ENCODE assay signal across 20 cellular contexts in the genomic region with DNA sequence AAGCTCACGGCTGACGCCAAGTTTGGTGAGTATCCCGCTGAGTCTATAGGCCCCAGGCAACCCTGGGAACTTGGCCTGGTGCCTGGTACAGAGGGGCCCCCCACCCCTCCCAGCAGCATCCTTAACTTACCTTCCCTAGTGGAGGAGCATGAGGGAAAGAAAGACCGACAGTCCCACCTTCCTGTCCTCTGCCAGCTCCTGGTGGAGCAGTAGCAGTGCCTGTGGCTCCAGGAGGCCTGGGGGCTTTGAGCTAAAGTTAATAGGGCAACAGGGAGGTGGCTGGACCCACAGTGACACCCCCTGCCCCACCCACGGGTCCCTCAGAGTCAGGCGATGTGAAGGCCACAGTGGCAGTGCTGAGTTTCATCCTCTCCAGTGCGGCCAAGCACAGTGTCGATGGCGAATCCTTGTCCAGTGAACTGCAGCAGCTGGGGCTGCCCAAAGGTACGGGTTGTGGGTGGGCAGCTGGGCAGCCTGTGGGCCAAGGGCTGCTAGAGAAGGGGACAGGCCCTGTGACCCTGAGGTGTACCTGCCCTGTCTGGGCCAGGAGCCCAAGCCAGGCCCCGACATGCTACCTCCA. TPM values are rescaled to one million over a fixed set of nuclear protein-coding genes. Genes with fewer than 3 reads are reported as not detected.
DNase-seq lines count a peak whose midpoint lies in the region; ATAC-seq, FAIRE-seq and TF ChIP-seq lines count a peak whose summit lies in the region.
"Had no signal": no experiment of that assay in that cellular context is flagged by ENCODE, and none has a peak within 500 bp of the region (broad histone marks: within the 10 kb centered on the region; RNA-seq: fewer than 3 reads in every experiment).

No MANE protein-coding gene starts in this region.

- no peak overlapping the region for H3K4me2 ChIP-seq in K562 (ENCODE audit: insufficient read depth, low read length)

- no peak overlapping the region for H3K27ac ChIP-seq in K562 (ENCODE audit: extremely low read depth, low read depth, low read length)
- H3K27ac ChIP-seq: C4-2B had no signal

- H2AFZ ChIP-seq in K562 (ENCODE audit: low read depth, low read length) = no peak overlapping the region

- intact Hi-C loops in K562 (cut with micrococcal nuclease) = no loop called here

- in situ Hi-C loops in K562 (cut with MboI) = no loop called here

- peaks cover 3% of the 10 kb centered on the region for H3K36me3 Mint-ChIP-seq in activated naive CD8-positive, alpha-beta T cell
- H3K36me3 Mint-ChIP-seq in activated naive CD8-positive, alpha-beta T cell treated with anti-CD3 and anti-CD28 coated beads for 36 hours = peaks cover 7% of the 10 kb centered on the region
- H3K36me3 Mint-ChIP-seq in neural crest cell (ENCODE audit: low read depth) = no peaks in the 10 kb centered on the region

- no peaks in the 10 kb centered on the region; the same call in 1 of the 2 replicates for H4K20me1 ChIP-seq in K562 (replicated peaks; ENCODE audit: control insufficient read depth, insufficient read depth, low read length)

- peaks cover 19% of the 10 kb centered on the region for H3K4me1 Mint-ChIP-seq in activated naive CD8-positive, alpha-beta T cell (ENCODE audit: low read depth)
- peaks cover 14% of the 10 kb centered on the region for H3K4me1 Mint-ChIP-seq in activated naive CD8-positive, alpha-beta T cell treated with anti-CD3 and anti-CD28 coated beads for 36 hours
- peaks cover 19% of the 10 kb centered on the region for H3K4me1 Mint-ChIP-seq in neural crest cell

- TF ChIP-seq CTCF in K562 (IDR thresholded peaks at IDR 0.05 in 2 of 3, conservative IDR thresholded peaks at IDR 0.05 in 1 of 3; ENCODE audit: insufficient read depth in 2 of 3, low read depth in 1 of 3, low read length in 3 of 3) (no peak), neural crest cell (conservative IDR thresholded peaks at IDR 0.05) (no peak)

- FAIRE-seq in K562 (lab: Jason Lieb, UNC) = no peak
- FAIRE-seq: A204.1, D721Med, GM19239, H1 had no signal

- peaks cover 10 to 14% of the 10 kb centered on the region in 2 experiments; a peak in 4 of 5 replicates for H3K4me1 ChIP-seq in K562 (replicated peaks in 1 of 2; ENCODE audit: control insufficient read depth in 2 of 2, insufficient read depth in 2 of 2, low read length in 2 of 2)
- H3K4me1 ChIP-seq: BE2C had no signal

- H3K27me3 Mint-ChIP-seq in activated naive CD8-positive, alpha-beta T cell = no peaks in the 10 kb centered on the region
- H3K27me3 Mint-ChIP-seq in activated naive CD8-positive, alpha-beta T cell treated with anti-CD3 and anti-CD28 coated beads for 36 hours = no peaks in the 10 kb centered on the region
- peaks cover 5% of the 10 kb centered on the region for H3K27me3 Mint-ChIP-seq in neural crest cell (ENCODE audit: low read depth)

- H3K9me1 ChIP-seq in K562 (ENCODE audit: control insufficient read depth, insufficient read depth, low read length) = no peaks in the 10 kb centered on the region

- POLR2A ChIA-PET in K562 (lab: Yijun Ruan, JAX) = interaction anchor here (0.7 to 1.6 kb wide), 2 partner anchors 14 to 24 kb away, joined by 3 to 4 read pairs; no protein-coding TSS in a partner anchor

- ATAC-seq in K562 (no peak), HG02642 (IDR thresholded peaks at IDR 0.05; ENCODE audit: poor library complexity, unreplicated experiment) (no peak)
- ATAC-seq: CD8-positive, alpha-beta T cell had no signal

- H3K9me3 ChIP-seq in K562 (replicated peaks; ENCODE audit: control insufficient read depth, insufficient read depth, low read depth, low read length) = no peaks in the 10 kb centered on the region
- H3K9me3 ChIP-seq: BE2C, HAP-1 had no signal

- TF ChIP-seq POLR2A in K562 (conservative IDR thresholded peaks at IDR 0.05) = no peak

- no peak for TF ChIP-seq RAD21 in K562 (CRISPR knock-in tag; conservative IDR thresholded peaks at IDR 0.05 in 1 of 2, IDR thresholded peaks at IDR 0.05 in 1 of 2)

- peaks cover 11% of the 10 kb centered on the region for H3K79me2 ChIP-seq in K562 (ENCODE audit: control insufficient read depth, insufficient read depth, low read length)

- H3K27ac Mint-ChIP-seq in activated naive CD8-positive, alpha-beta T cell = peak overlapping the region; percentile 10
- H3K27ac Mint-ChIP-seq in activated naive CD8-positive, alpha-beta T cell treated with anti-CD3 and anti-CD28 coated beads for 36 hours = no peak overlapping the region
- peak overlapping the region; percentile 57 for H3K27ac Mint-ChIP-seq in neural crest cell (ENCODE audit: unreplicated experiment)
- H3K27ac Mint-ChIP-seq: CD8-positive, alpha-beta T cell had no signal

- H3K36me3 ChIP-seq in K562 (ENCODE audit: control insufficient read depth, insufficient read depth, low read length) = peaks cover 27% of the 10 kb centered on the region; the same call in 2 of the 3 replicates
- H3K36me3 ChIP-seq: BE2C had no signal

- H3K4me3 ChIP-seq in K562 = no peak overlapping the region
- H3K4me3 ChIP-seq: HAP-1 had no signal

- no peak for TF ChIP-seq EP300 in K562 (IDR thresholded peaks at IDR 0.05; ENCODE audit: low read length)

- no peaks in the 10 kb centered on the region for H3K27me3 ChIP-seq in K562 (ENCODE audit: control insufficient read depth in 2 of 2, insufficient read depth in 2 of 2, low read length in 2 of 2)
- H3K27me3 ChIP-seq: BE2C had no signal

- no TSS peak for BruUV-seq in K562 (replicated peaks; lab: Mats Ljungman, UMichigan)

- CTCF ChIA-PET in K562 (lab: Yijun Ruan, JAX; ENCODE audit: low intra/inter-chr PET ratio) = no interaction called here

- 0 out of 4 replicates have a peak overlapping the region, but pooled peaks of 1 of the 2 experiments have one; percentile 5 for H3K9ac ChIP-seq in K562 (ENCODE audit: insufficient read depth in 1 of 2, low read depth in 2 of 2, low read length in 2 of 2)

- WGBS in K562 (ENCODE audit: insufficient coverage, low coverage, missing lambda C conversion rate) = 90% methylated on average over 9 of the region's 11 CpGs

- DNase-seq in activated naive CD8-positive, alpha-beta T cell treated with anti-CD3 and anti-CD28 coated beads for 36 hours = no peak
- DNase-seq in K562 (ENCODE audit: extremely low read depth in 1 of 4, low spot score in 3 of 4) = no peak
- no peak for DNase-seq in neural crest cell (ENCODE audit: low read depth, low spot score)
- no peak for DNase-seq in OCI-M1 (lab: John Stamatoyannopoulos, UW)
- no peak for DNase-seq in stimulated activated CD4-positive, alpha-beta T cell treated with anti-CD3 and anti-CD28 coated beads, Interleukin-12 subunit alpha, Interleukin-12 subunit beta, amount 100 ng/mL, for 4 hours
- DNase-seq: BE2C; CD8-positive, alpha-beta T cell; COR-L47; DMS153; DMS79 treated with DMSO at 0.1 percent for 48 hours; GDM1 had no signal

- no peak overlapping the region for H3K4me3 Mint-ChIP-seq in activated naive CD8-positive, alpha-beta T cell
- no peak overlapping the region for H3K4me3 Mint-ChIP-seq in activated naive CD8-positive, alpha-beta T cell treated with anti-CD3 and anti-CD28 coated beads for 36 hours
- H3K4me3 Mint-ChIP-seq in neural crest cell = no peak overlapping the region
- H3K4me3 Mint-ChIP-seq: CD8-positive, alpha-beta T cell had no signal

- no peaks in the 10 kb centered on the region for H3K9me3 Mint-ChIP-seq in activated naive CD8-positive, alpha-beta T cell (ENCODE audit: low read depth)
- H3K9me3 Mint-ChIP-seq in activated naive CD8-positive, alpha-beta T cell treated with anti-CD3 and anti-CD28 coated beads for 36 hours = no peaks in the 10 kb centered on the region
- no peaks in the 10 kb centered on the region for H3K9me3 Mint-ChIP-seq in neural crest cell
- H3K9me3 Mint-ChIP-seq: CD8-positive, alpha-beta T cell had no signal

RNA-seq across cellular contexts. Expression of a gene that starts 2.9 kb away (rescaled TPM):
- total RNA-seq in activated naive CD8-positive, alpha-beta T cell treated with anti-CD3 and anti-CD28 coated beads for 36 hours = 10 to 100 TPM; 92.7 to 97.4 TPM
- 37.7 and 74.6 TPM in 2 replicates for total RNA-seq in K562 (2011; cell fraction: chromatin; rRNA removed; ENCODE audit: low replicate concordance)
- total RNA-seq in K562 (2011; cell fraction: nucleolus; rRNA removed) = 69.5 and 77.8 TPM in 2 replicates
- 44.1 and 45.0 TPM in 2 replicates for total RNA-seq in K562 (2011; cell fraction: nucleoplasm; rRNA removed)
- 137 and 140 TPM in 2 replicates for total RNA-seq in K562 (2014; rRNA removed)
- 35.6 and 50.0 TPM in 2 replicates for total RNA-seq in K562 (2014; rRNA removed; fragmentation: Illumina TruSeq; extraction: Trizol)
- 63.2 and 63.9 TPM in 2 replicates for total RNA-seq in K562 (2015; rRNA removed; fragmentation: Illumina TruSeq; extraction: Trizol)
- total RNA-seq in K562 (2021) = 104 and 112 TPM in 2 replicates
- 77.1 and 77.6 TPM in 2 replicates for polyA plus RNA-seq in K562 (2011; rRNA removed)
- polyA plus RNA-seq in K562 (2011; cell fraction: cytosol; rRNA removed) = 125 and 225 TPM in 2 replicates
- 190 and 266 TPM in 2 replicates for polyA plus RNA-seq in K562 (2011; cell fraction: nucleus; rRNA removed)
- 85.8 and 110 TPM in 2 replicates for polyA plus RNA-seq in K562 (2012)
- 43.9 and 64.1 TPM in 2 replicates for polyA plus RNA-seq in K562 (2014; fragmentation: Illumina TruSeq; extraction: Trizol)
- polyA plus RNA-seq in K562 (2014; fragmentation: Nextera tagmentation; extraction: Ambion mirVana) = 10 to 100 TPM; 20.4 to 39.2 TPM
- 124 and 138 TPM in 2 replicates for polyA plus RNA-seq in K562 (2014; rRNA removed)
- 19.7 and 25.0 TPM in 2 replicates for polyA minus RNA-seq in K562 (2011; rRNA and poly(A)+ RNA removed)
- polyA minus RNA-seq in K562 (2011; cell fraction: cytosol; rRNA and poly(A)+ RNA removed) = 25.5 and 34.4 TPM in 2 replicates
- 14.5 and 15.6 TPM in 2 replicates for polyA minus RNA-seq in K562 (2011; cell fraction: nucleus; rRNA and poly(A)+ RNA removed)
- total RNA-seq in neural crest cell = 156 and 161 TPM in 2 replicates

RNA-seq across cellular contexts. Expression of a gene that starts 8.1 kb away (rescaled TPM):
- 1 to 10 TPM; 5.4 to 7.3 TPM for total RNA-seq in activated naive CD8-positive, alpha-beta T cell treated with anti-CD3 and anti-CD28 coated beads for 36 hours
- total RNA-seq in K562 (2011; cell fraction: chromatin; rRNA removed; ENCODE audit: low replicate concordance) = 11.2 and 20.7 TPM in 2 replicates
- total RNA-seq in K562 (2011; cell fraction: nucleolus; rRNA removed) = 8.3 and 11.8 TPM in 2 replicates
- total RNA-seq in K562 (2011; cell fraction: nucleoplasm; rRNA removed) = 11.4 and 13.4 TPM in 2 replicates
- 2.5 and 3.2 TPM in 2 replicates for total RNA-seq in K562 (2014; rRNA removed)
- total RNA-seq in K562 (2014; rRNA removed; fragmentation: Illumina TruSeq; extraction: Trizol) = 0.80 and 1.4 TPM in 2 replicates
- 1.6 and 2.4 TPM in 2 replicates for total RNA-seq in K562 (2015; rRNA removed; fragmentation: Illumina TruSeq; extraction: Trizol)
- 3.7 and 4.9 TPM in 2 replicates for total RNA-seq in K562 (2021)
- 4.3 and 6.1 TPM in 2 replicates for polyA plus RNA-seq in K562 (2011; rRNA removed)
- 3.5 and 5.2 TPM in 2 replicates for polyA plus RNA-seq in K562 (2011; cell fraction: cytosol; rRNA removed)
- 46.3 and 51.2 TPM in 2 replicates for polyA plus RNA-seq in K562 (2011; cell fraction: nucleus; rRNA removed)
- polyA plus RNA-seq in K562 (2012) = 5.2 and 14.4 TPM in 2 replicates
- 1.7 and 3.1 TPM in 2 replicates for polyA plus RNA-seq in K562 (2014; fragmentation: Illumina TruSeq; extraction: Trizol)
- polyA plus RNA-seq in K562 (2014; fragmentation: Nextera tagmentation; extraction: Ambion mirVana) = under 1 TPM; 0.14 to 0.28 TPM
- polyA plus RNA-seq in K562 (2014; rRNA removed) = 4.0 and 7.1 TPM in 2 replicates
- polyA minus RNA-seq in K562 (2011; rRNA and poly(A)+ RNA removed) = 0.32 and 1.8 TPM in 2 replicates
- polyA minus RNA-seq in K562 (2011; cell fraction: cytosol; rRNA and poly(A)+ RNA removed) = 1.5 TPM in 1 of 2 replicates, not detected in the other
- 7.0 and 9.9 TPM in 2 replicates for polyA minus RNA-seq in K562 (2011; cell fraction: nucleus; rRNA and poly(A)+ RNA removed)
- 18.4 and 20.4 TPM in 2 replicates for total RNA-seq in neural crest cell

RNA-seq across cellular contexts. Expression of a gene that starts 29.7 kb away (rescaled TPM):
- total RNA-seq in activated naive CD8-positive, alpha-beta T cell treated with anti-CD3 and anti-CD28 coated beads for 36 hours = 100 to 1,000 TPM; 123 to 135 TPM
- 633 and 1,544 TPM in 2 replicates for total RNA-seq in K562 (2011; cell fraction: chromatin; rRNA removed; ENCODE audit: low replicate concordance)
- 797 and 878 TPM in 2 replicates for total RNA-seq in K562 (2011; cell fraction: nucleolus; rRNA removed)
- 564 and 599 TPM in 2 replicates for total RNA-seq in K562 (2011; cell fraction: nucleoplasm; rRNA removed)
- 57.9 and 67.5 TPM in 2 replicates for total RNA-seq in K562 (2014; rRNA removed)
- total RNA-seq in K562 (2014; rRNA removed; fragmentation: Illumina TruSeq; extraction: Trizol) = 27.9 and 31.6 TPM in 2 replicates
- total RNA-seq in K562 (2015; rRNA removed; fragmentation: Illumina TruSeq; extraction: Trizol) = 40.2 and 42.5 TPM in 2 replicates
- 113 and 120 TPM in 2 replicates for total RNA-seq in K562 (2021)
- polyA plus RNA-seq in K562 (2011; rRNA removed) = 39.9 and 91.5 TPM in 2 replicates
- polyA plus RNA-seq in K562 (2011; cell fraction: cytosol; rRNA removed) = 30.2 and 49.4 TPM in 2 replicates
- polyA plus RNA-seq in K562 (2011; cell fraction: nucleus; rRNA removed) = 857 and 879 TPM in 2 replicates
- 81.4 and 162 TPM in 2 replicates for polyA plus RNA-seq in K562 (2012)
- polyA plus RNA-seq in K562 (2014; fragmentation: Illumina TruSeq; extraction: Trizol) = 38.4 and 56.1 TPM in 2 replicates
- 1 to 10 TPM; 2.0 TPM for polyA plus RNA-seq in K562 (2014; fragmentation: Nextera tagmentation; extraction: Ambion mirVana)
- 101 and 141 TPM in 2 replicates for polyA plus RNA-seq in K562 (2014; rRNA removed)
- polyA minus RNA-seq in K562 (2011; rRNA and poly(A)+ RNA removed) = 29.4 and 33.9 TPM in 2 replicates
- 23.8 and 30.6 TPM in 2 replicates for polyA minus RNA-seq in K562 (2011; cell fraction: cytosol; rRNA and poly(A)+ RNA removed)
- polyA minus RNA-seq in K562 (2011; cell fraction: nucleus; rRNA and poly(A)+ RNA removed) = 176 and 218 TPM in 2 replicates
- 209 and 222 TPM in 2 replicates for total RNA-seq in neural crest cell

RNA-seq across cellular contexts. Expression of a gene that starts 56.1 kb away (rescaled TPM):
- total RNA-seq in activated naive CD8-positive, alpha-beta T cell treated with anti-CD3 and anti-CD28 coated beads for 36 hours = not detected
- not detected in 2 replicates for total RNA-seq in K562 (2011; cell fraction: chromatin; rRNA removed; ENCODE audit: low replicate concordance)
- total RNA-seq in K562 (2011; cell fraction: nucleolus; rRNA removed) = not detected in 2 replicates
- total RNA-seq in K562 (2011; cell fraction: nucleoplasm; rRNA removed) = not detected in 2 replicates
- total RNA-seq in K562 (2014; rRNA removed) = not detected in 2 replicates
- not detected in 2 replicates for total RNA-seq in K562 (2014; rRNA removed; fragmentation: Illumina TruSeq; extraction: Trizol)
- total RNA-seq in K562 (2015; rRNA removed; fragmentation: Illumina TruSeq; extraction: Trizol) = not detected in 2 replicates
- total RNA-seq in K562 (2021) = not detected in 2 replicates
- polyA plus RNA-seq in K562 (2011; rRNA removed) = not detected in 2 replicates
- not detected in 2 replicates for polyA plus RNA-seq in K562 (2011; cell fraction: cytosol; rRNA removed)
- polyA plus RNA-seq in K562 (2011; cell fraction: nucleus; rRNA removed) = not detected in 2 replicates
- not detected in 2 replicates for polyA plus RNA-seq in K562 (2012)
- polyA plus RNA-seq in K562 (2014; fragmentation: Illumina TruSeq; extraction: Trizol) = not detected in 2 replicates
- polyA plus RNA-seq in K562 (2014; fragmentation: Nextera tagmentation; extraction: Ambion mirVana) = not detected
- not detected in 2 replicates for polyA plus RNA-seq in K562 (2014; rRNA removed)
- polyA minus RNA-seq in K562 (2011; rRNA and poly(A)+ RNA removed) = not detected in 2 replicates
- polyA minus RNA-seq in K562 (2011; cell fraction: cytosol; rRNA and poly(A)+ RNA removed) = not detected in 2 replicates
- not detected in 2 replicates for polyA minus RNA-seq in K562 (2011; cell fraction: nucleus; rRNA and poly(A)+ RNA removed)
- not detected in 2 replicates for total RNA-seq in neural crest cell
- total RNA-seq: HepG2 had no signal
